In genomic region chr20:24317224-24317623, GRCh38 we compare ENCODE assay signal across 18 cellular contexts.
"Had no signal": no experiment of that assay in that cellular context is flagged by ENCODE, and none has a peak within 500 bp of the region (broad histone marks: within the 10 kb centered on the region; RNA-seq: fewer than 3 reads in every experiment).

No MANE protein-coding gene starts in this region.

- H3K4me1 ChIP-seq: body of pancreas, parathyroid adenoma, tibial artery had no signal

- H3K4me3 Mint-ChIP-seq: activated naive CD8-positive, alpha-beta T cell; natural killer cell treated with Interleukin-12 subunit alpha and Interleukin-12 subunit beta and Interleukin-15 and Interleukin-18, amount 100 ng/mL, for 72 hours had no signal

- H3K36me3 Mint-ChIP-seq: activated naive CD8-positive, alpha-beta T cell; natural killer cell treated with Interleukin-12 subunit alpha and Interleukin-12 subunit beta and Interleukin-15 and Interleukin-18, amount 100 ng/mL, for 72 hours had no signal

- H3K9ac ChIP-seq: parathyroid adenoma had no signal

- H3K4me3 ChIP-seq: body of pancreas, hepatocyte, tibial artery had no signal

- H3K27ac ChIP-seq: body of pancreas, hepatocyte, neutrophil, parathyroid adenoma, tibial artery had no signal

- H3K27ac Mint-ChIP-seq: activated naive CD8-positive, alpha-beta T cell; natural killer cell treated with Interleukin-12 subunit alpha and Interleukin-12 subunit beta and Interleukin-15 and Interleukin-18, amount 100 ng/mL, for 72 hours had no signal

- H2AFZ ChIP-seq: hepatocyte, parathyroid adenoma had no signal

- DNase-seq: activated CD4-positive, alpha-beta T cell treated with anti-CD3 and anti-CD28 coated beads for 48 hours; activated CD4-positive, CD25-positive, alpha-beta regulatory T cell; activated CD8-positive, alpha-beta memory T cell treated with anti-CD3 and anti-CD28 coated beads for 24 hours; activated CD8-positive, alpha-beta memory T cell treated with anti-CD3 and anti-CD28 coated beads, Interleukin-2, amount 50 U/mL, for 48 hours; activated effector memory CD4-positive, alpha-beta T cell treated with anti-CD3 and anti-CD28 coated beads, Interleukin-2, amount 50 U/mL, for 16 hours; activated T-cell treated with anti-CD3 and anti-CD28 coated beads, Interleukin-2, amount 50 U/mL, for 48 hours; body of pancreas; left cardiac atrium; mesendoderm; stimulated activated naive CD8-positive, alpha-beta T cell treated with anti-CD3 and anti-CD28 coated beads, Interleukin-15, Interleukin-2, amounts not matched to agents 100 U/mL and 50 U/mL, for 24 hours; substantia nigra; T1000; tibial artery had no signal

- H3K36me3 ChIP-seq: neutrophil, tibial artery had no signal

- H3K27me3 Mint-ChIP-seq: activated naive CD8-positive, alpha-beta T cell had no signal

- H3K9me3 ChIP-seq: body of pancreas, neutrophil, tibial artery had no signal

- H3K79me2 ChIP-seq: hepatocyte, parathyroid adenoma had no signal

- H3K9me3 Mint-ChIP-seq: natural killer cell treated with Interleukin-12 subunit alpha and Interleukin-12 subunit beta and Interleukin-15 and Interleukin-18, amount 100 ng/mL, for 72 hours had no signal

- H3K4me2 ChIP-seq: hepatocyte had no signal

- H3K27me3 ChIP-seq: body of pancreas, hepatocyte, neutrophil had no signal

- ATAC-seq: body of pancreas; left cardiac atrium; natural killer cell treated with Interleukin-12 subunit alpha and Interleukin-12 subunit beta and Interleukin-15 and Interleukin-18, amount 100 ng/mL, for 72 hours had no signal
